In the genomic region with DNA sequence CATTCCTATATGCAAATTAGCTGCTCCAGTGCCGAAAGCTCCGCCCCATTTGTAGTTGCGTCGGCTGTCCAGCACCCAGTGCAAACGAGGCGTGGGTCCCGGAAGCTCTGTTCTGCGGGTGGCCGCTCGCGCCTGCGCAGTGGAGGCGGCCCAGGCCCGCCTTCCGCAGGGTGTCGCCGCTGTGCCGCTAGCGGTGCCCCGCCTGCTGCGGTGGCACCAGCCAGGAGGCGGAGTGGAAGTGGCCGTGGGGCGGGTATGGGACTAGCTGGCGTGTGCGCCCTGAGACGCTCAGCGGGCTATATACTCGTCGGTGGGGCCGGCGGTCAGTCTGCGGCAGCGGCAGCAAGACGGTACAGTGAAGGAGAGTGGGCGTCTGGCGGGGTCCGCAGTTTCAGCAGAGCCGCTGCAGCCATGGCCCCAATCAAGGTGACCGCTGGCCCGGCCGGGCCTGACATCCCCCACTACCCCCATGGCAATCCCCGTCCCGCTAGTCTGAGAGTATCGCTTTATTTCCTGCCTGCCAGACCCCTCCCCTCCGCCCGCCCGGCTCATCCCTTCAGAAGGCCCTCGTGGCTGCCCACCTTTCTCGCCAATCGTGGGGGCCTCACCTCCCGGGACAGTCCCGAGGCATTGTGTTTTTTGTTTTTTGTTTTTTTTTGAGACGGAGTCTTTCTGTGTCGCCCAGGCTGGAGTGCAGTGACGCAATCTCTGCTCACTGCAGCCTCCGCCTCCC, we compare ENCODE assay signal across 8 cellular contexts. TPM values are rescaled to one million over a fixed set of nuclear protein-coding genes. Genes with fewer than 3 reads are reported as not detected.
DNase-seq lines count a peak whose midpoint lies in the region; ATAC-seq and TF ChIP-seq lines count a peak whose summit lies in the region.

A gene (plus strand): TSS at position 161 of the 733 bp plus-strand sequence. CDS start 95 bp downstream, at position 256.

- no peaks in the 10 kb centered on the region for H3K27me3 ChIP-seq in spleen (replicated peaks in 1 of 7)

- H3K27me3 Mint-ChIP-seq in immature natural killer cell (ENCODE audit: low read depth in 3 of 3) = peaks cover 9 to 19% (median 14%) of the 10 kb centered on the region in 3 donors

- peak in 2 of 3 donors; percentile 44 to 77 for TF ChIP-seq POLR2A in spleen (IDR thresholded peaks at IDR 0.05)

- peak within 1 kb of the TSS; percentile 98 to 100 (median 100) for H3K27ac Mint-ChIP-seq in immature natural killer cell

- 0% methylated on average over 22 to 57 of the region's 57 CpGs for WGBS in spleen, 5 donors

- H3K4me1 ChIP-seq in spleen = peaks cover 4 to 62% (median 37%) of the 10 kb centered on the region in 6 donors

- H3K36me3 Mint-ChIP-seq in immature natural killer cell = peaks cover 0 to 15% (median 3%) of the 10 kb centered on the region in 3 donors

- no peaks in the 10 kb centered on the region for H3K9me3 ChIP-seq in spleen

- intact Hi-C loops in spleen (cut with DNase I; ENCODE audit: low total_unique reads) = no loop called here

- peaks cover 0 to 71% (median 45%) of the 10 kb centered on the region in 6 donors for H3K36me3 ChIP-seq in spleen

- no peaks in the 10 kb centered on the region for H3K9me3 Mint-ChIP-seq in immature natural killer cell

- peak; percentile 96 for DNase-seq in AG10803 (ENCODE audit: low read depth)
- DNase-seq in NCI-H345 treated with DMSO at 0.1 percent for 48 hours (lab: John Stamatoyannopoulos, UW; ENCODE audit: unreplicated experiment) = peak; percentile 96
- DNase-seq in activated CD4-positive, CD25-positive, alpha-beta regulatory T cell (lab: John Stamatoyannopoulos, UW) = peak; percentile 78 to 93 (median 89)
- peak; percentile 77 to 98 (median 95) for DNase-seq in caudate nucleus (lab: John Stamatoyannopoulos, UW)
- DNase-seq in immature natural killer cell = peak; percentile 98 to 99 (median 98)
- DNase-seq in spleen = peak; percentile 99

- H3K4me3 ChIP-seq in AG10803 (ENCODE audit: low read length) (peak within 1 kb of the TSS; percentile 94), spleen (peak within 1 kb of the TSS; percentile 52 to 79 (median 74))

- H3K27ac ChIP-seq in caudate nucleus (ENCODE audit: low read depth, low read length) (peak within 1 kb of the TSS; percentile 100), spleen (peak within 1 kb of the TSS; percentile 93 to 100 (median 99))

- peak within 1 kb of the TSS; percentile 86 to 99 (median 93) for H3K4me3 Mint-ChIP-seq in immature natural killer cell

- H3K4me1 Mint-ChIP-seq in immature natural killer cell = peaks cover 41 to 49% of the 10 kb centered on the region in 2 donors

- TF ChIP-seq CTCF in AG10803 (conservative IDR thresholded peaks at IDR 0.05; ENCODE audit: low read length) (peak; percentile 31), spleen (IDR thresholded peaks at IDR 0.05 in 8 of 11, conservative IDR thresholded peaks at IDR 0.05 in 3 of 11) (peak; percentile 36 to 83 (median 72))

- ATAC-seq in GM19023 (IDR thresholded peaks at IDR 0.05; ENCODE audit: unreplicated experiment) = peak; percentile 78
- ATAC-seq in HG03280 (IDR thresholded peaks at IDR 0.05; ENCODE audit: unreplicated experiment) = peak; percentile 82

RNA-seq across cellular contexts. Expression of the gene that starts here (rescaled TPM):
- polyA plus RNA-seq in immature natural killer cell (100 to 1,000 TPM; 319 to 558 (median 418) TPM), spleen (100 to 1,000 TPM; 181 to 302 (median 237) TPM)
- 100 to 1,000 TPM in 3 of 7 donors, 10 to 100 TPM in 4; 77.0 to 169 (median 95.6) TPM for total RNA-seq in spleen

Comparison
In these comparisons a context has a peak if more than half of its experiments do, and no peak if none do; other contexts are left out.
1. Peak in every context shown above with its lines: DNase-seq, ATAC-seq, H3K4me3 ChIP-seq and H3K27ac ChIP-seq.